In genomic region chr19:30391554-30392551, GRCh38 we compare ENCODE assay signal across 14 cellular contexts. TPM values are rescaled to one million over a fixed set of nuclear protein-coding genes. Genes with fewer than 3 reads are reported as not detected.
A peak's percentile ranks its signal among the peaks of the same experiment; 100 is the strongest.
DNase-seq lines count a peak whose midpoint lies in the region; ATAC-seq and TF ChIP-seq lines count a peak whose summit lies in the region.
"Had no signal": no experiment of that assay in that cellular context is flagged by ENCODE, and none has a peak within 500 bp of the region (broad histone marks: within the 10 kb centered on the region; RNA-seq: fewer than 3 reads in every experiment).

No MANE protein-coding gene starts in this region.

- CTCF ChIA-PET in BJ (lab: Yijun Ruan, JAX): no interaction called here
- CTCF ChIA-PET in HEK293T (lab: Yijun Ruan, JAX): interaction anchor here (1.0 kb wide), 1 partner anchor 275 kb away, joined by 3 read pairs; no protein-coding TSS in a partner anchor

- no peak overlapping the region for H3K4me3 ChIP-seq in BJ (ENCODE audit: low read depth, low read length)

- H3K36me3 ChIP-seq in BJ (ENCODE audit: control insufficient read depth, insufficient read depth, low read length): no peaks in the 10 kb centered on the region

- ATAC-seq in GM18870 (IDR thresholded peaks at IDR 0.05; ENCODE audit: unreplicated experiment) (no peak), HG02623 (IDR thresholded peaks at IDR 0.05; ENCODE audit: unreplicated experiment) (no peak), HG03354 (IDR thresholded peaks at IDR 0.05; ENCODE audit: poor library complexity, severe bottlenecking, unreplicated experiment) (no peak)
- ATAC-seq: activated CD8-positive, alpha-beta memory T cell treated with anti-CD3 and anti-CD28 coated beads, Interleukin-2, amount 10 ng/mL, durations not matched to agents 7 days and 5 days; left lobe of liver had no signal

- no peak for TF ChIP-seq CTCF in BJ (IDR thresholded peaks at IDR 0.05; ENCODE audit: insufficient read depth, low read depth, low read length)

- DNase-seq in BJ (ENCODE audit: low read depth) (peak; percentile 50), HEK293T (ENCODE audit: extremely low spot score) (peak; percentile 31), SW480 (ENCODE audit: low spot score) (peak; percentile 92), left kidney (ENCODE audit: low read depth, low spot score) (peak; percentile 60), germinal center (ENCODE audit: low spot score) (no peak)
- DNase-seq: activated CD8-positive, alpha-beta memory T cell treated with anti-CD3 and anti-CD28 coated beads, Interleukin-2, amount 10 ng/mL, durations not matched to agents 7 days and 5 days; central memory CD4-positive, alpha-beta T cell; DMS79 treated with DMSO at 0.1 percent for 48 hours; naive B cell; NCI-H2227 treated with DMSO at 0.1 percent for 48 hours had no signal

- H3K27me3 ChIP-seq in BJ (ENCODE audit: control insufficient read depth, insufficient read depth, low read length): no peaks in the 10 kb centered on the region

- POLR2A ChIA-PET in BJ (lab: Charles Lee) (no interaction called here), HEK293T (lab: Yijun Ruan, JAX) (no interaction called here)

TF ChIP-seq in HEK293T, 16 proteins besides CTCF, POLR2A, EP300 and RAD21:
- TF ChIP-seq SP1 (IDR thresholded peaks at IDR 0.05) (no peak), TARDBP (IDR thresholded peaks at IDR 0.05) (no peak), SUZ12 (IDR thresholded peaks at IDR 0.05) (no peak), ZNF384 (IDR thresholded peaks at IDR 0.05) (no peak), HDGF (IDR thresholded peaks at IDR 0.05; ENCODE audit: borderline replicate concordance) (no peak), NFRKB (IDR thresholded peaks at IDR 0.05) (no peak), LEF1 (IDR thresholded peaks at IDR 0.05; ENCODE audit: borderline replicate concordance) (no peak)
- TF ChIP-seq, protein P1, sequence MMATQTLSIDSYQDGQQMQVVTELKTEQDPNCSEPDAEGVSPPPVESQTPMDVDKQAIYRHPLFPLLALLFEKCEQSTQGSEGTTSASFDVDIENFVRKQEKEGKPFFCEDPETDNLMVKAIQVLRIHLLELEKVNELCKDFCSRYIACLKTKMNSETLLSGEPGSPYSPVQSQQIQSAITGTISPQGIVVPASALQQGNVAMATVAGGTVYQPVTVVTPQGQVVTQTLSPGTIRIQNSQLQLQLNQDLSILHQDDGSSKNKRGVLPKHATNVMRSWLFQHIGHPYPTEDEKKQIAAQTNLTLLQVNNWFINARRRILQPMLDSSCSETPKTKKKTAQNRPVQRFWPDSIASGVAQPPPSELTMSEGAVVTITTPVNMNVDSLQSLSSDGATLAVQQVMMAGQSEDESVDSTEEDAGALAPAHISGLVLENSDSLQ (IDR thresholded peaks at IDR 0.05): no peak

RNA-seq across cellular contexts. Expression of gene ZNF536, which starts 19.7 kb away (rescaled TPM):
- not detected in 2 replicates for polyA plus RNA-seq in BJ (2011; rRNA removed)
- polyA minus RNA-seq in BJ (2011; rRNA and poly(A)+ RNA removed): not detected in 2 replicates
